1 cellular context compared by ENCODE assay signal in the genomic region with DNA sequence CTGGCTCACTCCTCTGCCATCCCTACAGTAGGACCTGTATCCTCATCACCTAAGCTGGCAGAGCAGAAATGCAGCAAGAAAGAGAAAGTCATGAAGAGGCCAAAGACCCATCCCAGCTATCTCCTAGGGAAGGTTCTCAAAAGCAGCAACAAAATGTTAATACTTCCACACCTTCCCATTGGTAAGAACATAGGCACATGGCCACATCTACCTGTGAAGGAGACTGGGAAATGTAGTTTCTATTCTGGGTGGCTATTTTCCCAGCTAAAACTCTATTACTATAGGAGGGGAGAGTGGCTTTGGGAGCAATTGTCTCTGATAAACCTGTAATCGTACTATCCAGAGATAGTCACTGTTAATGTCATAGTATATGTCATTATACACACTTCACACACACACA.
TF ChIP-seq lines count a peak whose summit lies in the region.

No MANE protein-coding gene starts in this region.

TF ChIP-seq in K562, 482 proteins besides CTCF, POLR2A, EP300 and RAD21:
- TF ChIP-seq, protein P1, sequence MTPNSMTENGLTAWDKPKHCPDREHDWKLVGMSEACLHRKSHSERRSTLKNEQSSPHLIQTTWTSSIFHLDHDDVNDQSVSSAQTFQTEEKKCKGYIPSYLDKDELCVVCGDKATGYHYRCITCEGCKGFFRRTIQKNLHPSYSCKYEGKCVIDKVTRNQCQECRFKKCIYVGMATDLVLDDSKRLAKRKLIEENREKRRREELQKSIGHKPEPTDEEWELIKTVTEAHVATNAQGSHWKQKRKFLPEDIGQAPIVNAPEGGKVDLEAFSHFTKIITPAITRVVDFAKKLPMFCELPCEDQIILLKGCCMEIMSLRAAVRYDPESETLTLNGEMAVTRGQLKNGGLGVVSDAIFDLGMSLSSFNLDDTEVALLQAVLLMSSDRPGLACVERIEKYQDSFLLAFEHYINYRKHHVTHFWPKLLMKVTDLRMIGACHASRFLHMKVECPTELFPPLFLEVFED (CRISPR knock-in tag; conservative IDR thresholded peaks at IDR 0.05), result no peak
- TF ChIP-seq TEAD1 (CRISPR knock-in tag; IDR thresholded peaks at IDR 0.05) (no peak), RAD51 (IDR thresholded peaks at IDR 0.05; ENCODE audit: borderline replicate concordance, low read depth) (peak; percentile 23; the same call in 1 of the 2 replicates), XRCC4 (IDR thresholded peaks at IDR 0.05; ENCODE audit: extremely low read depth, insufficient read depth, insufficient read length) (no peak), MCM5 (IDR thresholded peaks at IDR 0.05; ENCODE audit: low read depth) (no peak), HNRNPL (IDR thresholded peaks at IDR 0.05; ENCODE audit: low read depth, low read length) (no peak), BMI1 (IDR thresholded peaks at IDR 0.05; ENCODE audit: low read length) (no peak), HCFC1 (IDR thresholded peaks at IDR 0.05; ENCODE audit: low read depth, low read length) (0 out of 2 replicates have a peak, but pooled peaks have one; percentile 36)
- TF ChIP-seq, protein P2, sequence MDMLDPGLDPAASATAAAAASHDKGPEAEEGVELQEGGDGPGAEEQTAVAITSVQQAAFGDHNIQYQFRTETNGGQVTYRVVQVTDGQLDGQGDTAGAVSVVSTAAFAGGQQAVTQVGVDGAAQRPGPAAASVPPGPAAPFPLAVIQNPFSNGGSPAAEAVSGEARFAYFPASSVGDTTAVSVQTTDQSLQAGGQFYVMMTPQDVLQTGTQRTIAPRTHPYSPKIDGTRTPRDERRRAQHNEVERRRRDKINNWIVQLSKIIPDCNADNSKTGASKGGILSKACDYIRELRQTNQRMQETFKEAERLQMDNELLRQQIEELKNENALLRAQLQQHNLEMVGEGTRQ (CRISPR knock-in tag; IDR thresholded peaks at IDR 0.05), result peak; percentile 39; the same call in 1 of the 2 replicates
